22 cellular contexts compared by ENCODE assay signal in genomic region chr14:80792756-80793155, GRCh38.
"Had no signal": no experiment of that assay in that cellular context is flagged by ENCODE, and none has a peak within 500 bp of the region (broad histone marks: within the 10 kb centered on the region; RNA-seq: fewer than 3 reads in every experiment).

No MANE protein-coding gene starts in this region.

- H3K27ac ChIP-seq: colonic mucosa, gastrocnemius medialis, left ventricle myocardium inferior, lower lobe of right lung, neutrophil, psoas muscle, right atrium auricular region, sigmoid colon, skin epidermis, stomach, thoracic aorta, uterus had no signal

- H3K36me3 ChIP-seq: colonic mucosa, gastrocnemius medialis, left ventricle myocardium inferior, lower lobe of right lung, right atrium auricular region, thoracic aorta, uterus had no signal

- H3K9me3 ChIP-seq: colonic mucosa, gastrocnemius medialis, left ventricle myocardium inferior, lower lobe of right lung, neutrophil, psoas muscle, right atrium auricular region, sigmoid colon, stomach, thoracic aorta, uterus had no signal

- H3K27me3 ChIP-seq: colonic mucosa, gastrocnemius medialis, neutrophil, right atrium auricular region, sigmoid colon, stomach, uterus had no signal

- H3K4me1 ChIP-seq: colonic mucosa, gastrocnemius medialis, left ventricle myocardium inferior, lower lobe of right lung, psoas muscle, right atrium auricular region, sigmoid colon, stomach, uterus had no signal

- H3K27me3 Mint-ChIP-seq: memory B cell; natural killer cell treated with Interleukin-12 subunit alpha and Interleukin-12 subunit beta and Interleukin-15 and Interleukin-18, amount 100 ng/mL, for 72 hours; type B pancreatic cell had no signal

- H3K27ac Mint-ChIP-seq: memory B cell; natural killer cell treated with Interleukin-12 subunit alpha and Interleukin-12 subunit beta and Interleukin-15 and Interleukin-18, amount 100 ng/mL, for 72 hours; type B pancreatic cell had no signal

- ATAC-seq: gastrocnemius medialis; left cardiac atrium; lower lobe of right lung; natural killer cell treated with Interleukin-12 subunit alpha and Interleukin-12 subunit beta and Interleukin-15 and Interleukin-18, amount 100 ng/mL, for 72 hours; psoas muscle had no signal

- H3K4me1 Mint-ChIP-seq: memory B cell had no signal

- H3K4me3 Mint-ChIP-seq: memory B cell; natural killer cell treated with Interleukin-12 subunit alpha and Interleukin-12 subunit beta and Interleukin-15 and Interleukin-18, amount 100 ng/mL, for 72 hours; type B pancreatic cell had no signal

- H3K9me3 Mint-ChIP-seq: memory B cell; natural killer cell treated with Interleukin-12 subunit alpha and Interleukin-12 subunit beta and Interleukin-15 and Interleukin-18, amount 100 ng/mL, for 72 hours; type B pancreatic cell had no signal

- DNase-seq: colonic mucosa; effector CD8-positive, alpha-beta T cell; gastrocnemius medialis; kidney; left cardiac atrium; left ventricle myocardium inferior; lower lobe of right lung; midbrain; psoas muscle; sigmoid colon; stimulated activated CD4-positive, alpha-beta T cell treated with anti-CD3 and anti-CD28 coated beads, Interleukin-2, amount 100 ng/mL, for 24 hours; stimulated activated naive CD4-positive, alpha-beta T cell; stomach; substantia nigra; uterus had no signal

- H3K4me3 ChIP-seq: colonic mucosa, gastrocnemius medialis, left ventricle myocardium inferior, lower lobe of right lung, psoas muscle, right atrium auricular region, sigmoid colon, skin epidermis, stomach, thoracic aorta, uterus had no signal
